Comparison of ENCODE assay signal across 1 cellular context in genomic region chr3:167936010-167936409, GRCh38.
TF ChIP-seq lines count a peak whose summit lies in the region.

No MANE protein-coding gene starts in this region.

TF ChIP-seq in IMR-90, 13 proteins besides CTCF, POLR2A, EP300 and RAD21:
- no peak for TF ChIP-seq FOS (IDR thresholded peaks at IDR 0.05; ENCODE audit: low read depth, low read length)
- TF ChIP-seq CHD1 (IDR thresholded peaks at IDR 0.05; ENCODE audit: low read depth, low read length), result no peak
- TF ChIP-seq MAFK (IDR thresholded peaks at IDR 0.05; ENCODE audit: low read depth, low read length), result no peak
- no peak for TF ChIP-seq SMC3 (IDR thresholded peaks at IDR 0.05; ENCODE audit: low read depth, low read length)
- TF ChIP-seq CEBPB (IDR thresholded peaks at IDR 0.05; ENCODE audit: low read depth, low read length), result no peak
- TF ChIP-seq NFE2L2 (IDR thresholded peaks at IDR 0.05; ENCODE audit: low read depth, low read length), result no peak
- TF ChIP-seq, protein P1, sequence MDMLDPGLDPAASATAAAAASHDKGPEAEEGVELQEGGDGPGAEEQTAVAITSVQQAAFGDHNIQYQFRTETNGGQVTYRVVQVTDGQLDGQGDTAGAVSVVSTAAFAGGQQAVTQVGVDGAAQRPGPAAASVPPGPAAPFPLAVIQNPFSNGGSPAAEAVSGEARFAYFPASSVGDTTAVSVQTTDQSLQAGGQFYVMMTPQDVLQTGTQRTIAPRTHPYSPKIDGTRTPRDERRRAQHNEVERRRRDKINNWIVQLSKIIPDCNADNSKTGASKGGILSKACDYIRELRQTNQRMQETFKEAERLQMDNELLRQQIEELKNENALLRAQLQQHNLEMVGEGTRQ (IDR thresholded peaks at IDR 0.05; ENCODE audit: low read depth, low read length), result no peak
